In the genomic region with DNA sequence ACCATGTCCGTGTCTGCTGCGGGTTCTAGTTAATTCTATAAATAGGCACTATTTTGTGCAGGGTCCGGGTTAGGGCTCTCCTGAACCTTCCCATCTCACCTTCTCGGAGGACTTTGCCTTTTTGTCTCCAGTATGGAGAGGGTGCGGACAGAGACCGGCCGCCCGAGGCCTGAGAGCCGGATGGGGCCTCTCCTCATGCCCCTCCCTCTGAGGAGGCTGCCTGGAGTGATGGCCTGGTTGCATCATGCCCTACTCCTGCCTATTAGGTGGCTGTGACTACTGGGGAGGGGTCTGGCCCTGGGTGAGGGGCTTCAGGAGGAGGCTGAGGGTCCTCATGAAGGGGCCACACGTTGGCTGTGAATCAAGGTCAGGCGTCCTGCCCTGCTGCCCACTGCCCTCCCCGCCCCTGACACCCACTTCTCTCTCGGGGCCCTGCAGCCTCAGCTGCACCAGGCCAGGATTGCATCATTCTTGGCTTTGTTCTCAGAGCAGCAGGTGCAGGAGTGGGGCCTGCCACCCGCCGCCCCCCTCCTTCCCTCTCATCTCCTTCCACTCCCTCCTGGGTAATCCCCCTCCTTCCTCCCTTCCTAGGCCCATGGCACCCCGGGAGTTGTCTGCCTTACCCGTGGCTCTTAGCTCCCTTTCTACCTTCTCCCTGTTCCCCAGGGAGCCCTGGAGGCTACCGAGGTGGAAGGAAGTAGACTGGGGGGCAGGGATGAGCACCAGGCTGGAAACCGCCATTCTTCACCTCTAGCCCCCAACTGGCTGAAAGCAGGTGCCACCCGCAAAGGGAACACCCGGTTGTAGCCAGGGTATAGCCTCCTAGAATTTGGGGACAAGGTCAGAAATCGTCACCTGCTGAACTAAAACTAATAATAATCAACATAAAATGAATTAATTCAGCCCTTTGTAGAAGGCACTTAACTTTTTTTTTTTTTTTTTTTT, we compare ENCODE assay signal across 9 cellular contexts. TPM values are rescaled to one million over a fixed set of nuclear protein-coding genes. Genes with fewer than 3 reads are reported as not detected.
A peak's percentile ranks its signal among the peaks of the same experiment; 100 is the strongest.
DNase-seq lines count a peak whose midpoint lies in the region; ATAC-seq and TF ChIP-seq lines count a peak whose summit lies in the region.
"Had no signal": no experiment of that assay in that cellular context is flagged by ENCODE, and none has a peak within 500 bp of the region (broad histone marks: within the 10 kb centered on the region; RNA-seq: fewer than 3 reads in every experiment).

No MANE protein-coding gene starts in this region.

- H3K9me3 ChIP-seq in BLaER1 treated with 17β-estradiol and CSF1 and Interleukin-3, amounts not matched to agents 10 nM and 100 nM (replicated peaks in 1 of 11): no peaks in the 10 kb centered on the region
- no peaks in the 10 kb centered on the region for H3K9me3 ChIP-seq in HEK293 (ENCODE audit: control insufficient read depth, insufficient read depth, low read depth, low read length)

- no peaks in the 10 kb centered on the region for H3K9me3 Mint-ChIP-seq in activated T-helper 1 cell treated with anti-CD3 and anti-CD28 coated beads, Interleukin-12 subunit alpha, Interleukin-12 subunit beta, Interleukin-2, Interleukin-4 antibody, amounts not matched to agents 30 ng/mL and 10 ng/mL and 1 ng/mL, durations not matched to agents 14 hours and 24 hours and 36 hours
- H3K9me3 Mint-ChIP-seq: memory B cell had no signal

- H3K27me3 Mint-ChIP-seq in activated T-helper 1 cell treated with anti-CD3 and anti-CD28 coated beads, Interleukin-12 subunit alpha, Interleukin-12 subunit beta, Interleukin-2, Interleukin-4 antibody, amounts not matched to agents 30 ng/mL and 10 ng/mL and 1 ng/mL, durations not matched to agents 14 hours and 24 hours and 36 hours (ENCODE audit: insufficient read depth): peaks cover 31% of the 10 kb centered on the region

- H3K4me3 ChIP-seq in BLaER1 treated with 17β-estradiol and CSF1 and Interleukin-3, amounts not matched to agents 10 nM and 100 nM: peak overlapping the region; percentile 21 to 60 (median 46); a peak in 17 of 20 replicates
- peak overlapping the region; percentile 13 for H3K4me3 ChIP-seq in HEK293 (ENCODE audit: low read depth, low read length)

- CTCF ChIA-PET in HEK293 (lab: Yijun Ruan, JAX): interaction anchor here (0.6 to 14.8 kb wide), 35 partner anchors 8 to 591 kb away, joined by 3 to 324 read pairs (median 4); partner anchors contain the start of gene SOCS7

- peak overlapping the region; percentile 88 to 99 (median 96) for H3K4me2 ChIP-seq in BLaER1 treated with 17β-estradiol and CSF1 and Interleukin-3, amounts not matched to agents 10 nM and 100 nM

- H4K20me1 ChIP-seq in BLaER1 treated with 17β-estradiol and CSF1 and Interleukin-3, amounts not matched to agents 10 nM and 100 nM: peaks cover 0 to 17% (median 0%) of the 10 kb centered on the region in 11 experiments; a peak in 2 of 22 replicates

- H3K9ac ChIP-seq in BLaER1 treated with 17β-estradiol and CSF1 and Interleukin-3, amounts not matched to agents 10 nM and 100 nM: peak overlapping the region; percentile 54 to 86 (median 71); a peak in 21 of 22 replicates

- TF ChIP-seq CTCF in HEK293 (tag by site-specific recombination; IDR thresholded peaks at IDR 0.05): peak; percentile 14; the same call in 1 of the 2 replicates

- peak overlapping the region; percentile 51 to 93 (median 69); a peak in 21 of 22 replicates for H3K27ac ChIP-seq in BLaER1 treated with 17β-estradiol and CSF1 and Interleukin-3, amounts not matched to agents 10 nM and 100 nM
- H3K27ac ChIP-seq in HEK293 (ENCODE audit: extremely low read depth, low read depth, low read length): peak overlapping the region; percentile 93

- H3K4me1 Mint-ChIP-seq in activated T-helper 1 cell treated with anti-CD3 and anti-CD28 coated beads, Interleukin-12 subunit alpha, Interleukin-12 subunit beta, Interleukin-2, Interleukin-4 antibody, amounts not matched to agents 30 ng/mL and 10 ng/mL and 1 ng/mL, durations not matched to agents 14 hours and 24 hours and 36 hours (ENCODE audit: low read depth): no peaks in the 10 kb centered on the region

- H3K36me3 Mint-ChIP-seq in activated T-helper 1 cell treated with anti-CD3 and anti-CD28 coated beads, Interleukin-12 subunit alpha, Interleukin-12 subunit beta, Interleukin-2, Interleukin-4 antibody, amounts not matched to agents 30 ng/mL and 10 ng/mL and 1 ng/mL, durations not matched to agents 14 hours and 24 hours and 36 hours (ENCODE audit: low read depth): no peaks in the 10 kb centered on the region
- H3K36me3 Mint-ChIP-seq: memory B cell had no signal

- intact Hi-C loops in activated T-helper 1 cell treated with anti-CD3 and anti-CD28 coated beads, Interleukin-12 subunit alpha, Interleukin-12 subunit beta, Interleukin-2, Interleukin-4 antibody, amounts not matched to agents 30 ng/mL and 10 ng/mL and 1 ng/mL, durations not matched to agents 14 hours and 24 hours and 36 hours (cut with micrococcal nuclease): no loop called here

- peak overlapping the region; percentile 78 for H3K27ac Mint-ChIP-seq in activated T-helper 1 cell treated with anti-CD3 and anti-CD28 coated beads, Interleukin-12 subunit alpha, Interleukin-12 subunit beta, Interleukin-2, Interleukin-4 antibody, amounts not matched to agents 30 ng/mL and 10 ng/mL and 1 ng/mL, durations not matched to agents 14 hours and 24 hours and 36 hours
- H3K27ac Mint-ChIP-seq: memory B cell had no signal

- peak overlapping the region; percentile 37 for H3K4me3 Mint-ChIP-seq in activated T-helper 1 cell treated with anti-CD3 and anti-CD28 coated beads, Interleukin-12 subunit alpha, Interleukin-12 subunit beta, Interleukin-2, Interleukin-4 antibody, amounts not matched to agents 30 ng/mL and 10 ng/mL and 1 ng/mL, durations not matched to agents 14 hours and 24 hours and 36 hours
- H3K4me3 Mint-ChIP-seq: memory B cell had no signal

- H3K36me3 ChIP-seq in BLaER1 treated with 17β-estradiol and CSF1 and Interleukin-3, amounts not matched to agents 10 nM and 100 nM: no peaks in the 10 kb centered on the region
- H3K36me3 ChIP-seq in HEK293 (ENCODE audit: control insufficient read depth in 2 of 2, insufficient read depth in 1 of 2, low read length in 2 of 2): no peaks in the 10 kb centered on the region

- DNase-seq in NCI-H345 (lab: John Stamatoyannopoulos, UW) (peak; percentile 94), iPS-NIHi11 (ENCODE audit: low spot score) (peak; percentile 66)
- no peak for DNase-seq in activated T-helper 1 cell treated with anti-CD3 and anti-CD28 coated beads, Interleukin-12 subunit alpha, Interleukin-12 subunit beta, Interleukin-2, Interleukin-4 antibody, amounts not matched to agents 30 ng/mL and 10 ng/mL and 1 ng/mL, durations not matched to agents 14 hours and 24 hours and 36 hours (ENCODE audit: low spot score)

- peaks cover 29 to 37% (median 32%) of the 10 kb centered on the region in 11 experiments for H3K27me3 ChIP-seq in BLaER1 treated with 17β-estradiol and CSF1 and Interleukin-3, amounts not matched to agents 10 nM and 100 nM

- ATAC-seq in HG02973 (IDR thresholded peaks at IDR 0.05; ENCODE audit: unreplicated experiment): no peak
- no peak for ATAC-seq in GM21576 (IDR thresholded peaks at IDR 0.05; ENCODE audit: unreplicated experiment)
- ATAC-seq in GM21528 (IDR thresholded peaks at IDR 0.05; ENCODE audit: low FRiP score, unreplicated experiment): no peak

- peaks cover 21 to 80% (median 60%) of the 10 kb centered on the region in 10 experiments for H3K4me1 ChIP-seq in BLaER1 treated with 17β-estradiol and CSF1 and Interleukin-3, amounts not matched to agents 10 nM and 100 nM
- peaks cover 14% of the 10 kb centered on the region for H3K4me1 ChIP-seq in HEK293 (ENCODE audit: control insufficient read depth, insufficient read depth, low read length)

- POLR2A ChIA-PET in HEK293 (lab: Yijun Ruan, JAX): interaction anchor here (0.6 to 2.8 kb wide), 11 partner anchors 12 to 94 kb away, joined by 3 to 45 read pairs (median 4); partner anchors contain the start of gene SOCS7

TF ChIP-seq in HEK293, 187 proteins besides CTCF, POLR2A, EP300 and RAD21 (continues in another document):
- TF ChIP-seq PRDM10 (tag by site-specific recombination; IDR thresholded peaks at IDR 0.05): peak; percentile 85
- TF ChIP-seq, protein P1, sequence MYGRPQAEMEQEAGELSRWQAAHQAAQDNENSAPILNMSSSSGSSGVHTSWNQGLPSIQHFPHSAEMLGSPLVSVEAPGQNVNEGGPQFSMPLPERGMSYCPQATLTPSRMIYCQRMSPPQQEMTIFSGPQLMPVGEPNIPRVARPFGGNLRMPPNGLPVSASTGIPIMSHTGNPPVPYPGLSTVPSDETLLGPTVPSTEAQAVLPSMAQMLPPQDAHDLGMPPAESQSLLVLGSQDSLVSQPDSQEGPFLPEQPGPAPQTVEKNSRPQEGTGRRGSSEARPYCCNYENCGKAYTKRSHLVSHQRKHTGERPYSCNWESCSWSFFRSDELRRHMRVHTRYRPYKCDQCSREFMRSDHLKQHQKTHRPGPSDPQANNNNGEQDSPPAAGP (tag by site-specific recombination; IDR thresholded peaks at IDR 0.05): peak; percentile 88
- peak; percentile 13; the same call in 1 of the 2 replicates for TF ChIP-seq ZNF157 (tag by site-specific recombination; IDR thresholded peaks at IDR 0.05)

RNA-seq across cellular contexts. Expression of gene ARHGAP23, which starts 12.7 kb away (rescaled TPM):
- 0.57 and 0.88 TPM in 2 replicates for total RNA-seq in activated T-helper 1 cell treated with anti-CD3 and anti-CD28 coated beads, Interleukin-12 subunit alpha, Interleukin-12 subunit beta, Interleukin-2, Interleukin-4 antibody, amounts not matched to agents 30 ng/mL and 10 ng/mL and 1 ng/mL, durations not matched to agents 14 hours and 24 hours and 36 hours
